14 cellular contexts compared by ENCODE assay signal in genomic region chr6:125585470-125585869, GRCh38.
DNase-seq lines count a peak whose midpoint lies in the region; ATAC-seq and TF ChIP-seq lines count a peak whose summit lies in the region.
"Had no signal": no experiment of that assay in that cellular context is flagged by ENCODE, and none has a peak within 500 bp of the region (broad histone marks: within the 10 kb centered on the region; RNA-seq: fewer than 3 reads in every experiment).

No MANE protein-coding gene starts in this region.

- H3K4me3 ChIP-seq in OCI-LY1 (ENCODE audit: low read depth, low read length, poor library complexity, severe bottlenecking) (no peak overlapping the region), brain microvascular endothelial cell (ENCODE audit: low read depth, low read length) (no peak overlapping the region), mesenchymal stem cell (ENCODE audit: insufficient read depth in 1 of 2, low read depth in 1 of 2, low read length in 2 of 2) (no peak overlapping the region), smooth muscle cell (no peak overlapping the region)

- H3F3A ChIP-seq in OCI-LY1 (ENCODE audit: insufficient read depth, low read length) (no peaks in the 10 kb centered on the region), smooth muscle cell (ENCODE audit: low read depth) (peaks cover 12% of the 10 kb centered on the region)

- H2AFZ ChIP-seq in OCI-LY1 (ENCODE audit: low read length) (no peak overlapping the region), mesenchymal stem cell (ENCODE audit: low read depth, low read length) (no peak overlapping the region), smooth muscle cell (ENCODE audit: low read depth) (peak overlapping the region; percentile 20)

- H3K4ac ChIP-seq in mesenchymal stem cell (ENCODE audit: low read depth in 1 of 2, low read length in 2 of 2), result no peak overlapping the region

- DNase-seq in brain microvascular endothelial cell, result no peak
- DNase-seq in mesenchymal stem cell, result no peak
- DNase-seq in smooth muscle cell (lab: John Stamatoyannopoulos, UW; ENCODE audit: unreplicated experiment), result no peak
- DNase-seq: ACHN, AML-193, GOT3, NCI-H1105, SHP77 treated with DMSO at 0.1 percent for 48 hours had no signal

- no peaks in the 10 kb centered on the region for H3K9me3 ChIP-seq in OCI-LY1 (ENCODE audit: low read length)
- no peaks in the 10 kb centered on the region for H3K9me3 ChIP-seq in mesenchymal stem cell (ENCODE audit: control insufficient read depth, low read length)
- H3K9me3 ChIP-seq in smooth muscle cell (replicated peaks; ENCODE audit: low read depth), result no peaks in the 10 kb centered on the region

- H4K91ac ChIP-seq in mesenchymal stem cell (ENCODE audit: low read length), result no peak overlapping the region

- H3K36me3 ChIP-seq in OCI-LY1 (ENCODE audit: insufficient read depth, low read length) (no peaks in the 10 kb centered on the region), brain microvascular endothelial cell (replicated peaks) (no peaks in the 10 kb centered on the region), mesenchymal stem cell (ENCODE audit: control insufficient read depth in 1 of 2, insufficient read depth in 2 of 2, low read depth in 1 of 2, low read length in 2 of 2) (no peaks in the 10 kb centered on the region), smooth muscle cell (ENCODE audit: low read depth) (no peaks in the 10 kb centered on the region)

- H3K18ac ChIP-seq in mesenchymal stem cell (ENCODE audit: low read depth in 1 of 2, low read length in 2 of 2), result peak overlapping the region in 1 of 2 experiments; percentile 62

- H3K23ac ChIP-seq in mesenchymal stem cell (ENCODE audit: low read length in 2 of 2), result no peak overlapping the region

- H2AK5ac ChIP-seq in mesenchymal stem cell (ENCODE audit: low read length, severe bottlenecking), result no peak overlapping the region

- peak overlapping the region in 1 of 2 experiments; percentile 23 for H2BK12ac ChIP-seq in mesenchymal stem cell (ENCODE audit: low read length in 2 of 2)

- no peaks in the 10 kb centered on the region for H3K79me2 ChIP-seq in OCI-LY1 (ENCODE audit: insufficient read depth, low read length)
- H3K79me2 ChIP-seq in smooth muscle cell (ENCODE audit: low read depth), result no peaks in the 10 kb centered on the region

- H3K4me1 ChIP-seq in OCI-LY1 (ENCODE audit: insufficient read depth, low read length, severe bottlenecking) (peaks cover 42% of the 10 kb centered on the region), mesenchymal stem cell (ENCODE audit: control insufficient read depth, insufficient read depth, low read depth, low read length) (peaks cover 9% of the 10 kb centered on the region), smooth muscle cell (ENCODE audit: low read depth) (peaks cover 16% of the 10 kb centered on the region)

- H3K14ac ChIP-seq in mesenchymal stem cell (ENCODE audit: low read length in 2 of 2), result peak overlapping the region in 1 of 2 experiments; percentile 13

- no peak overlapping the region for H2BK5ac ChIP-seq in mesenchymal stem cell (ENCODE audit: low read depth, low read length, poor library complexity, severe bottlenecking)

- H2BK120ac ChIP-seq in mesenchymal stem cell (ENCODE audit: low read depth, low read length), result no peak overlapping the region

- TF ChIP-seq CTCF in OCI-LY1 (IDR thresholded peaks at IDR 0.05; ENCODE audit: low read length) (no peak), brain microvascular endothelial cell (IDR thresholded peaks at IDR 0.05; ENCODE audit: low read depth, low read length, missing control alignments) (no peak), smooth muscle cell (IDR thresholded peaks at IDR 0.05; ENCODE audit: borderline replicate concordance, insufficient read depth, poor library complexity, severe bottlenecking) (no peak)

- in situ Hi-C loops in brain microvascular endothelial cell (cut with HindIII; ENCODE audit: low pct_ligation_motif_present, low sequenced_read_pairs), result no loop called here

- H3K27ac ChIP-seq in OCI-LY1 (ENCODE audit: low read depth, low read length, poor library complexity, severe bottlenecking) (peak overlapping the region; percentile 48), brain microvascular endothelial cell (peak overlapping the region; percentile 51), mesenchymal stem cell (ENCODE audit: low read length, poor library complexity, severe bottlenecking) (peak overlapping the region; percentile 18), smooth muscle cell (ENCODE audit: low read depth) (peak overlapping the region; percentile 72)
- H3K27ac ChIP-seq: C4-2B had no signal

- 90% methylated on average over 4 of the region's 4 CpGs for WGBS in mesenchymal stem cell
- 91% methylated on average over 4 of the region's 4 CpGs for WGBS in smooth muscle cell (ENCODE audit: low lambda C conversion rate)

- H3K4me2 ChIP-seq in OCI-LY1 (ENCODE audit: low read length), result no peak overlapping the region; the same call in 1 of the 2 replicates
- no peak overlapping the region for H3K4me2 ChIP-seq in mesenchymal stem cell (ENCODE audit: low read length, poor library complexity, severe bottlenecking)
- no peak overlapping the region for H3K4me2 ChIP-seq in smooth muscle cell

- no peaks in the 10 kb centered on the region for H3K79me1 ChIP-seq in mesenchymal stem cell (replicated peaks; ENCODE audit: low read length, poor library complexity, severe bottlenecking)

- H3K9ac ChIP-seq in OCI-LY1 (ENCODE audit: low read length), result no peak overlapping the region
- H3K9ac ChIP-seq in mesenchymal stem cell (ENCODE audit: low read length), result no peak overlapping the region
- H3K9ac ChIP-seq in smooth muscle cell (ENCODE audit: low read depth), result no peak overlapping the region

- no peak overlapping the region for H2BK15ac ChIP-seq in mesenchymal stem cell (ENCODE audit: low read depth, poor library complexity, severe bottlenecking)

- ATAC-seq in GM21390 (IDR thresholded peaks at IDR 0.05; ENCODE audit: unreplicated experiment) (no peak), GM18520 (IDR thresholded peaks at IDR 0.05; ENCODE audit: unreplicated experiment) (no peak), GM21367 (IDR thresholded peaks at IDR 0.05; ENCODE audit: unreplicated experiment) (no peak)
- ATAC-seq: SK-N-SH treated with all-trans-retinoic acid at 6 μM for 48 hours had no signal

- H4K8ac ChIP-seq in mesenchymal stem cell (ENCODE audit: low read length), result no peak overlapping the region

- no peaks in the 10 kb centered on the region for H4K20me1 ChIP-seq in OCI-LY1 (ENCODE audit: insufficient read depth, low read length)
- no peaks in the 10 kb centered on the region for H4K20me1 ChIP-seq in smooth muscle cell (ENCODE audit: low read depth)

- no peaks in the 10 kb centered on the region for H3K9me2 ChIP-seq in OCI-LY1 (ENCODE audit: low read depth, low read length)

- H3K27me3 ChIP-seq in OCI-LY1 (ENCODE audit: insufficient read depth, low read length) (no peaks in the 10 kb centered on the region), brain microvascular endothelial cell (replicated peaks) (no peaks in the 10 kb centered on the region), mesenchymal stem cell (ENCODE audit: control insufficient read depth in 1 of 2, insufficient read depth in 1 of 2, low read length in 2 of 2) (no peaks in the 10 kb centered on the region), smooth muscle cell (ENCODE audit: low read depth) (no peaks in the 10 kb centered on the region)

Comparison
In these comparisons a context has a peak if more than half of its experiments do, and no peak if none do; other contexts are left out.
1. H3K27ac ChIP-seq: peak in every context shown above with its lines; median percentile 72 in smooth muscle cell; 51 in brain microvascular endothelial cell; 48 in OCI-LY1; 18 in mesenchymal stem cell.